1 cellular context compared by ENCODE assay signal in the genomic region with DNA sequence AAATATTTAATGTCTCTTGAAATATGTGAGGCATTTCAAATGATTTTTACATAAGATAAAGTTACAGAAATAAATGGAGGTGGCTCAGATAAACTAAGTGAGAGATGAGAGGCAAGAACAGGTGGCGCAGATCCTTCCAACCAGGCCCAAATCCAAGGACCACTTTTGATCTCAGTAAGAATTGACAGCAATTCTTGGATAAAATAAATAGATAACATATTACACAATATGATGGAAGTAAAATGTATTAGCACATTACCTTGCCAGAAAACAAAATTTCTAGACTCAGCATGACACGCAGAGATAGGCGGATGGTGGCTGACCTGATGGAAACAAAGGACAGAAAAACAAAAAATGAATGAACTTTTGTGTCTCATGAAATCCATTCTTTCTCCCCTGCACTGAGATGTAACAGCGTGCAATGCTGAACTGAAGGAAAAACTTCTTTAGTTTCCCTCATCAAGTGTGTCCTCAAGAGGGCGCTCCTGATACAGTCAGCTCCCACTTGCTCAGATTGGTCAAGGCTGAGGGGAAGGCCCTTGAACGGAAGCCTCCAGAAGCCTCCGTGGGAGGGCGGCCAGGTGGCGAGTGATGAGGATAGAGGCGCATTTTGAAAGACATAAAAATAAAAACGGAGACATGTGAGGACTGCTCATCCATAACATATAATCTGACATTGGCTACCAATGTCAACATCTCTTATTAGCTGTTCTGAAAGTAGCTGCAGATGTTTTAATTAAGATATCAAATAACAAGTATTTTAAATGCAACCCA.
A peak's percentile ranks its signal among the peaks of the same experiment; 100 is the strongest.
TF ChIP-seq lines count a peak whose summit lies in the region.

No MANE protein-coding gene starts in this region.

TF ChIP-seq in HCT116, 20 proteins besides CTCF, POLR2A, EP300 and RAD21 (continued from another document):
- TF ChIP-seq ATF3 (IDR thresholded peaks at IDR 0.05) (no peak), YY1 (IDR thresholded peaks at IDR 0.05; ENCODE audit: extremely low read depth, insufficient replicate concordance, low read depth, low read length) (peak; percentile 28), ZNF274 (IDR thresholded peaks at IDR 0.05; ENCODE audit: low read depth, low read length) (no peak), JUND (IDR thresholded peaks at IDR 0.05) (no peak), SRF (IDR thresholded peaks at IDR 0.05; ENCODE audit: low read depth) (no peak; the same call in 1 of the 2 replicates)
